Comparison of ENCODE assay signal across 9 cellular contexts in the genomic region with DNA sequence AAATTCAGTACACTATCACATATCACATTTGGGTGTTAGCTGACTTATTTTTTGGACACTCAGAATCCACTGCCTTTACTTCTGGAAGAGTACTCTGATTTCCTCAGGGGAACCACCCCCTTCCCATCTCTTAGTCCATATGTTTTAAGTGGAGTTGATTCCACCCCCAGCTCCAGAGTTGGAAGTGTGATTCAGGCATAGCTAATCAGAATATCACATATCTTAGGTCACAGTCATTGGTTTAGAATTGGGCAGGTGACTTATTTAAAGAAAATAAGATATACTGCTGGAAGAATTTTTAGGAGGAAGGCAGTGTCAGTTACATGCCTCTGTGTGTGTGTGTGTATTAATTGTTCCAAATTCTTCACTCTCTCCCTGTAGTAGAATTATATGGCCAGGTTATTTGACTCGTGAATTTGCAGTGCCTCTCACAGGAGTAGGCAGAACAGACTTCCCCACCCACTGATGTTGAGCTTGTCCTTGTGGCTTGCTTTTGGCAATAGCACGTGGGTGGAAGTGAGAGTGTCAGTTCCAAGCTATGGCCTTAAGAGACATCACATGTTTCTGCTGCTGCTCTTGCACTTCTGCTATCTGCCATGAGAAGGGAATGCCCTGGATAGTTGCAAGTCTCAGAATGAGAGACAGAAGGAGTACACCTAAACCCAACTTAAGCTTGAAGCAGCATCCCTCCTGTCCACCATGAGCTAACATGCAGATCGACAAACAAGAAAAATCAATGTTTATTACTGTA. TPM values are rescaled to one million over a fixed set of nuclear protein-coding genes. Genes with fewer than 3 reads are reported as not detected.
DNase-seq lines count a peak whose midpoint lies in the region; ATAC-seq, FAIRE-seq and TF ChIP-seq lines count a peak whose summit lies in the region.
"Had no signal": no experiment of that assay in that cellular context is flagged by ENCODE, and none has a peak within 500 bp of the region (broad histone marks: within the 10 kb centered on the region; RNA-seq: fewer than 3 reads in every experiment).

No MANE protein-coding gene starts in this region.

- DNase-seq in activated T-cell treated with anti-CD3 and anti-CD28 coated beads, Interleukin-2, amount 50 U/mL, for 72 hours: peak in 1 of 2 donors; percentile 3
- DNase-seq in activated T-cell treated with anti-CD3 and anti-CD28 coated beads for 4 hours: no peak
- peak; percentile 28 for DNase-seq in bronchial epithelial cell (ENCODE audit: low read depth)
- DNase-seq in superior temporal gyrus (ENCODE audit: extremely low spot score): peak; percentile 59
- DNase-seq in DMS 273 (lab: John Stamatoyannopoulos, UW; ENCODE audit: unreplicated experiment): no peak
- DNase-seq in stimulated activated CD4-positive, alpha-beta T cell treated with anti-CD3 and anti-CD28 coated beads, Interleukin-4, amount 100 ng/mL, for 24 hours: no peak
- no peak for DNase-seq in effector memory CD8-positive, alpha-beta T cell

- no peaks in the 10 kb centered on the region for H3K36me3 Mint-ChIP-seq in activated T-cell treated with anti-CD3 and anti-CD28 coated beads, Interleukin-2, amount 50 U/mL, for 72 hours (ENCODE audit: insufficient read depth in 2 of 2)
- H3K36me3 Mint-ChIP-seq in effector memory CD8-positive, alpha-beta T cell (ENCODE audit: insufficient read depth): no peaks in the 10 kb centered on the region

- no peaks in the 10 kb centered on the region for H3K27me3 ChIP-seq in bronchial epithelial cell (ENCODE audit: control insufficient read depth, insufficient read depth, low read length)

- H3K36me3 ChIP-seq in bronchial epithelial cell (ENCODE audit: control insufficient read depth, insufficient read depth, low read length): no peaks in the 10 kb centered on the region

- peaks cover 15% of the 10 kb centered on the region for H3K4me1 Mint-ChIP-seq in activated T-cell treated with anti-CD3 and anti-CD28 coated beads, Interleukin-2, amount 50 U/mL, for 72 hours (ENCODE audit: low read depth)
- H3K4me1 Mint-ChIP-seq in effector memory CD8-positive, alpha-beta T cell (ENCODE audit: low read depth in 2 of 2): no peaks in the 10 kb centered on the region

- no peak overlapping the region for H3K27ac Mint-ChIP-seq in activated T-cell treated with anti-CD3 and anti-CD28 coated beads, Interleukin-2, amount 50 U/mL, for 72 hours
- H3K27ac Mint-ChIP-seq in effector memory CD8-positive, alpha-beta T cell: no peak overlapping the region

- no peak overlapping the region for H3K4me3 Mint-ChIP-seq in activated T-cell treated with anti-CD3 and anti-CD28 coated beads, Interleukin-2, amount 50 U/mL, for 72 hours
- no peak overlapping the region for H3K4me3 Mint-ChIP-seq in effector memory CD8-positive, alpha-beta T cell

- peaks cover 49% of the 10 kb centered on the region for H3K27me3 Mint-ChIP-seq in activated T-cell treated with anti-CD3 and anti-CD28 coated beads, Interleukin-2, amount 50 U/mL, for 72 hours (ENCODE audit: low read depth)
- H3K27me3 Mint-ChIP-seq in effector memory CD8-positive, alpha-beta T cell: peaks cover 12 to 22% of the 10 kb centered on the region in 2 donors

- ATAC-seq in activated T-cell treated with anti-CD3 and anti-CD28 coated beads, Interleukin-2, amount 50 U/mL, for 72 hours (replicated peaks in 1 of 2): peak; percentile 26 to 50
- ATAC-seq in HG03097 (IDR thresholded peaks at IDR 0.05; ENCODE audit: low FRiP score, unreplicated experiment): peak; percentile 81
- ATAC-seq in effector memory CD8-positive, alpha-beta T cell (replicated peaks): no peak

- no peak for TF ChIP-seq CTCF in bronchial epithelial cell (IDR thresholded peaks at IDR 0.05; ENCODE audit: insufficient read depth, low read length, severe bottlenecking)

- no peaks in the 10 kb centered on the region for H3K9me3 Mint-ChIP-seq in activated T-cell treated with anti-CD3 and anti-CD28 coated beads, Interleukin-2, amount 50 U/mL, for 72 hours
- H3K9me3 Mint-ChIP-seq in effector memory CD8-positive, alpha-beta T cell: no peaks in the 10 kb centered on the region

- no peak for FAIRE-seq in bronchial epithelial cell (lab: Jason Lieb, UNC)

- no peak overlapping the region for H3K4me3 ChIP-seq in bronchial epithelial cell (ENCODE audit: low read depth, low read length)
- H3K4me3 ChIP-seq: SK-N-MC had no signal

RNA-seq across cellular contexts. Expression of a gene that starts 6.4 kb away (rescaled TPM):
- 1 to 10 TPM; 6.8 to 9.3 TPM for total RNA-seq in activated T-cell treated with anti-CD3 and anti-CD28 coated beads, Interleukin-2, amount 50 U/mL, for 72 hours
- 0.53 and 1.0 TPM in 2 replicates for total RNA-seq in bronchial epithelial cell

Comparison
In these comparisons a context has a peak if more than half of its experiments do, and no peak if none do; other contexts are left out.
1. DNase-seq: peak in bronchial epithelial cell (single experiment) and superior temporal gyrus (single experiment); none in activated T-cell treated with anti-CD3 and anti-CD28 coated beads for 4 hours (single experiment), DMS 273 (single experiment), stimulated activated CD4-positive, alpha-beta T cell treated with anti-CD3 and anti-CD28 coated beads, Interleukin-4, amount 100 ng/mL, for 24 hours (single experiment) and effector memory CD8-positive, alpha-beta T cell (0 of 3).